ENCODE assay signal across 7 cellular contexts in genomic region chr16:1985466-1986150, GRCh38. TPM values are rescaled to one million over a fixed set of nuclear protein-coding genes. Genes with fewer than 3 reads are reported as not detected.
DNase-seq lines count a peak whose midpoint lies in the region; TF ChIP-seq lines count a peak whose summit lies in the region.

No MANE protein-coding gene starts in this region.

- no peak overlapping the region for H3K27ac Mint-ChIP-seq in progenitor cell of endocrine pancreas

- intact Hi-C loops in OCI-LY7 (cut with micrococcal nuclease; ENCODE audit: unreplicated experiment) = no loop called here

- peaks cover 18% of the 10 kb centered on the region for H3K4me1 ChIP-seq in OCI-LY7 (ENCODE audit: insufficient read depth, low read length, poor library complexity, severe bottlenecking)

- no peak for TF ChIP-seq CTCF in GM12875 (IDR thresholded peaks at IDR 0.05; ENCODE audit: borderline replicate concordance, insufficient read depth, low read depth, low read length)
- TF ChIP-seq CTCF in OCI-LY7 (conservative IDR thresholded peaks at IDR 0.05; ENCODE audit: low read length) = no peak
- TF ChIP-seq CTCF in epithelial cell of proximal tubule (conservative IDR thresholded peaks at IDR 0.05; ENCODE audit: low read depth, low read length) = no peak
- TF ChIP-seq CTCF in progenitor cell of endocrine pancreas (IDR thresholded peaks at IDR 0.05; ENCODE audit: unreplicated experiment) = no peak
- no peak for TF ChIP-seq CTCF in GM13976 (IDR thresholded peaks at IDR 0.05; ENCODE audit: borderline replicate concordance, control extremely low read depth, extremely low read depth, insufficient read depth, missing control alignments)

- DNase-seq in OCI-LY7 (ENCODE audit: low spot score) (no peak), epithelial cell of proximal tubule (ENCODE audit: low read depth) (no peak), progenitor cell of endocrine pancreas (ENCODE audit: low spot score, unreplicated experiment) (no peak), NCI-H1105 treated with DMSO at 0.1 percent for 48 hours (lab: John Stamatoyannopoulos, UW) (no peak), GM13976 (ENCODE audit: low spot score) (no peak), ACHN (no peak)

- H3K4me3 ChIP-seq in GM12875 (ENCODE audit: low read depth, low read length) (peak overlapping the region; percentile 63), OCI-LY7 (ENCODE audit: low read depth, low read length, poor library complexity, severe bottlenecking) (peak overlapping the region; percentile 82), epithelial cell of proximal tubule (ENCODE audit: low read depth, low read length) (peak overlapping the region; percentile 77)

- H3K27me3 Mint-ChIP-seq in progenitor cell of endocrine pancreas = peaks cover 41% of the 10 kb centered on the region

- peaks cover 12% of the 10 kb centered on the region; the same call in 1 of the 2 replicates for H3K36me3 ChIP-seq in OCI-LY7 (ENCODE audit: insufficient read depth, low read length)

- BruUV-seq in OCI-LY7 (replicated peaks; lab: Mats Ljungman, UMichigan) = no TSS peak

- H3K9me3 ChIP-seq in OCI-LY7 (ENCODE audit: low read length) = no peaks in the 10 kb centered on the region

- no peak overlapping the region for H3K27ac ChIP-seq in OCI-LY7 (ENCODE audit: low read depth, low read length, poor library complexity, severe bottlenecking)

- no peaks in the 10 kb centered on the region for H3K79me2 ChIP-seq in OCI-LY7 (ENCODE audit: insufficient read depth, low read depth, low read length)

- CTCF ChIA-PET in OCI-LY7 (lab: Charles Lee; ENCODE audit: unreplicated experiment) = interaction anchor here (0.6 kb wide), 1 partner anchor 801 kb away, joined by 3 read pairs; no protein-coding TSS in a partner anchor

- peaks cover 12% of the 10 kb centered on the region for H3K4me1 Mint-ChIP-seq in progenitor cell of endocrine pancreas (ENCODE audit: low read depth)

- no peaks in the 10 kb centered on the region for H4K20me1 ChIP-seq in OCI-LY7 (ENCODE audit: insufficient read depth, low read length)

- H2AFZ ChIP-seq in OCI-LY7 (ENCODE audit: low read length) = no peak overlapping the region

- H3K9me3 Mint-ChIP-seq in progenitor cell of endocrine pancreas (ENCODE audit: low read depth) = no peaks in the 10 kb centered on the region

- H3K4me3 Mint-ChIP-seq in progenitor cell of endocrine pancreas (ENCODE audit: low read depth) = peak overlapping the region; percentile 83

- POLR2A ChIA-PET in OCI-LY7 (lab: Charles Lee) = interaction anchor here (1.1 kb wide), 1 partner anchor 14 kb away, joined by 3 read pairs; the partner anchor contains the start of gene TBL3

- H3K36me3 Mint-ChIP-seq in progenitor cell of endocrine pancreas (ENCODE audit: insufficient read depth) = peaks cover 2% of the 10 kb centered on the region

- H3K4me2 ChIP-seq in OCI-LY7 (ENCODE audit: low read length) = peak overlapping the region; percentile 85

- in situ Hi-C loops in GM13976 (cut with MboI; ENCODE audit: low sequenced_read_pairs, unreplicated experiment) = no loop called here
- in situ Hi-C loops in ACHN (cut with HindIII; ENCODE audit: low pct_ligation_motif_present, low pct_unique_long_range_greater_than_20kb, low sequenced_read_pairs) = no loop called here

- H3K9me2 ChIP-seq in OCI-LY7 (ENCODE audit: insufficient read depth, low read length) = no peaks in the 10 kb centered on the region

RNA-seq across cellular contexts. Expression of gene GFER, which starts 1.6 kb away (rescaled TPM):
- total RNA-seq in OCI-LY7 (2014; rRNA removed; shearing (Covaris generic)) = 25.1 and 32.3 TPM in 2 replicates
- 31.1 and 40.2 TPM in 2 replicates for total RNA-seq in OCI-LY7 (2022)
- 21.5 and 36.3 TPM in 2 replicates for total RNA-seq in epithelial cell of proximal tubule
- 27.1 and 32.9 TPM in 2 replicates for total RNA-seq in progenitor cell of endocrine pancreas

RNA-seq across cellular contexts. Expression of gene SYNGR3, which starts 4.2 kb away (rescaled TPM):
- total RNA-seq in OCI-LY7 (2014; rRNA removed; shearing (Covaris generic)) = 9.0 and 11.1 TPM in 2 replicates
- 10.3 and 12.0 TPM in 2 replicates for total RNA-seq in OCI-LY7 (2022)
- 8.5 and 22.0 TPM in 2 replicates for total RNA-seq in epithelial cell of proximal tubule
- total RNA-seq in progenitor cell of endocrine pancreas = 3.0 and 3.3 TPM in 2 replicates

RNA-seq across cellular contexts. Expression of gene NOXO1, which starts 4.3 kb away (rescaled TPM):
- 0.22 and 2.1 TPM in 2 replicates for total RNA-seq in OCI-LY7 (2014; rRNA removed; shearing (Covaris generic))
- 0.30 and 0.59 TPM in 2 replicates for total RNA-seq in OCI-LY7 (2022)
- total RNA-seq in epithelial cell of proximal tubule = 0.94 and 1.2 TPM in 2 replicates
- 0.93 and 1.5 TPM in 2 replicates for total RNA-seq in progenitor cell of endocrine pancreas

RNA-seq across cellular contexts. Expression of gene TBL3, which starts 13.8 kb away (rescaled TPM):
- total RNA-seq in OCI-LY7 (2014; rRNA removed; shearing (Covaris generic)) = 58.5 and 67.2 TPM in 2 replicates
- total RNA-seq in OCI-LY7 (2022) = 44.3 and 49.9 TPM in 2 replicates
- 108 and 127 TPM in 2 replicates for total RNA-seq in epithelial cell of proximal tubule
- total RNA-seq in progenitor cell of endocrine pancreas = 30.8 and 32.2 TPM in 2 replicates

RNA-seq across cellular contexts. Expression of gene RNF151, which starts 19.0 kb away (rescaled TPM):
- not detected in 2 replicates for total RNA-seq in OCI-LY7 (2014; rRNA removed; shearing (Covaris generic))
- not detected in 2 replicates for total RNA-seq in OCI-LY7 (2022)
- total RNA-seq in epithelial cell of proximal tubule = not detected in 2 replicates
- total RNA-seq in progenitor cell of endocrine pancreas = not detected in 2 replicates
